ENCODE assay signal across 25 cellular contexts in genomic region chr10:104868231-104868630, GRCh38.
"Had no signal": no experiment of that assay in that cellular context is flagged by ENCODE, and none has a peak within 500 bp of the region (broad histone marks: within the 10 kb centered on the region; RNA-seq: fewer than 3 reads in every experiment).

No MANE protein-coding gene starts in this region.

- ATAC-seq: natural killer cell; right lobe of liver; stimulated activated memory B cell treated with anti-CD40 and anti-IgM and Interleukin-4, amounts not matched to agents 10 μg/mL and 1 μg/mL and 100 μg/mL, for 72 hours; stimulated activated naive CD8-positive, alpha-beta T cell treated with anti-CD3 and anti-CD28 coated beads, Interleukin-15, amount 100 ng/mL, for 72 hours had no signal

- H3K36me3 Mint-ChIP-seq: mesothelial cell of epicardium; naive B cell; natural killer cell; stimulated activated memory B cell treated with anti-CD40 and anti-IgM and Interleukin-4, amounts not matched to agents 10 μg/mL and 1 μg/mL and 100 μg/mL, for 72 hours; type B pancreatic cell had no signal

- H3K9me3 ChIP-seq: left ventricle myocardium inferior, ovary, right atrium auricular region, right lobe of liver, tibial nerve, uterus had no signal

- H3K4me1 Mint-ChIP-seq: immature natural killer cell; mesothelial cell of epicardium; naive B cell; natural killer cell; nephron progenitor cell; stimulated activated memory B cell treated with anti-CD40 and anti-IgM and Interleukin-4, amounts not matched to agents 10 μg/mL and 1 μg/mL and 100 μg/mL, for 72 hours; stimulated activated naive CD8-positive, alpha-beta T cell treated with anti-CD3 and anti-CD28 coated beads, Interleukin-15, amount 100 ng/mL, for 72 hours had no signal

- H3K27me3 ChIP-seq: ovary, right atrium auricular region, right lobe of liver, tibial nerve, uterus had no signal

- H3K4me1 ChIP-seq: left ventricle myocardium inferior, right atrium auricular region, right lobe of liver, uterus had no signal

- H3K27me3 Mint-ChIP-seq: stimulated activated memory B cell treated with anti-CD40 and anti-IgM and Interleukin-4, amounts not matched to agents 10 μg/mL and 1 μg/mL and 100 μg/mL, for 72 hours; stimulated activated naive CD8-positive, alpha-beta T cell treated with anti-CD3 and anti-CD28 coated beads, Interleukin-15, amount 100 ng/mL, for 72 hours had no signal

- H3K9me3 Mint-ChIP-seq: mesothelial cell of epicardium; nephron progenitor cell; stimulated activated naive CD8-positive, alpha-beta T cell treated with anti-CD3 and anti-CD28 coated beads, Interleukin-15, amount 100 ng/mL, for 72 hours; type B pancreatic cell had no signal

- DNase-seq: hypothalamus; immature natural killer cell; kidney; left ventricle myocardium inferior; naive B cell; natural killer cell; nephron progenitor cell; ovary; right lobe of liver; stimulated activated CD4-positive, alpha-beta T cell treated with anti-CD3 and anti-CD28 coated beads, Interleukin-1b, Interleukin-23, amount 100 ng/mL, for 48 hours; stimulated activated CD4-positive, alpha-beta T cell treated with anti-CD3 and anti-CD28 coated beads, Interleukin-2, amount 100 ng/mL, for 48 hours; stimulated activated CD4-positive, alpha-beta T cell treated with anti-CD3 and anti-CD28 coated beads, Interleukin-4, amount 100 ng/mL, for 4 hours; stimulated activated CD8-positive, alpha-beta memory T cell treated with anti-CD3 and anti-CD28 coated beads, Interleukin-4, amount 100 ng/mL, for 48 hours; stimulated activated naive CD4-positive, alpha-beta T cell treated with Interleukin-2 at 50 U/mL for 16 hours; stimulated activated naive CD8-positive, alpha-beta T cell treated with anti-CD3 and anti-CD28 coated beads, Interleukin-15, amount 100 ng/mL, for 72 hours; substantia nigra; uterus had no signal

- H3K27ac Mint-ChIP-seq: immature natural killer cell; mesothelial cell of epicardium; naive B cell; natural killer cell; nephron progenitor cell; progenitor cell of endocrine pancreas; stimulated activated memory B cell treated with anti-CD40 and anti-IgM and Interleukin-4, amounts not matched to agents 10 μg/mL and 1 μg/mL and 100 μg/mL, for 72 hours; stimulated activated naive CD8-positive, alpha-beta T cell treated with anti-CD3 and anti-CD28 coated beads, Interleukin-15, amount 100 ng/mL, for 72 hours; type B pancreatic cell had no signal

- H3K36me3 ChIP-seq: left ventricle myocardium inferior, ovary, right atrium auricular region, right lobe of liver, tibial nerve, uterus had no signal

- H3K27ac ChIP-seq: left ventricle myocardium inferior, ovary, right atrium auricular region, right lobe of liver, tibial nerve, uterus had no signal

- H3K4me3 ChIP-seq: left ventricle myocardium inferior, lung, ovary, right atrium auricular region, right lobe of liver, smooth muscle cell, tibial nerve, uterus had no signal

- H3K4me3 Mint-ChIP-seq: immature natural killer cell; mesothelial cell of epicardium; naive B cell; natural killer cell; nephron progenitor cell; stimulated activated memory B cell treated with anti-CD40 and anti-IgM and Interleukin-4, amounts not matched to agents 10 μg/mL and 1 μg/mL and 100 μg/mL, for 72 hours; stimulated activated naive CD8-positive, alpha-beta T cell treated with anti-CD3 and anti-CD28 coated beads, Interleukin-15, amount 100 ng/mL, for 72 hours; type B pancreatic cell had no signal
